ENCODE assay signal across 17 cellular contexts in the genomic region with DNA sequence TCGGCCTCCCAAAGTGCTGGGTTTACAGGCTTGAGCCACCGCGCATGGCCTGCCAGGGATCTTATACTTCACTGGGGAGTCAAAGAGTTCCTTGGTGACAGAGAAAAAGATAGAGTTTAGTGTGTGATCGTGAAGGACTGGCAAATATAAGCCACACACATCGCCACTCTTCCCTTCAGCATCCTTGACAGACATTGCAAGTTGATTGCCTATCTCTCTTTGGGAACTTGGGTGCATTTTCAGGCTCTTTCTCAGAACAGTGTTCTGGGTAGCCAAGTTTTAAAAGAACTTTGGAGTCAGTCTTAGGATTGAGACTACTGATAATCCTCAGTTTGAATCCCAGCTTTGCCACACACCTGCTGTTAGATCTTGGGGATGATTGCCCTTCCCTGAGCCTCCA. TPM values are rescaled to one million over a fixed set of nuclear protein-coding genes. Genes with fewer than 3 reads are reported as not detected.
"Had no signal": no experiment of that assay in that cellular context is flagged by ENCODE, and none has a peak within 500 bp of the region (broad histone marks: within the 10 kb centered on the region; RNA-seq: fewer than 3 reads in every experiment).

No MANE protein-coding gene starts in this region.

- H3K4me3 ChIP-seq: body of pancreas, gastrocnemius medialis, heart right ventricle, left ventricle myocardium inferior, tibial artery, vagina had no signal

- H3K27me3 ChIP-seq: body of pancreas, gastrocnemius medialis, heart right ventricle, tibial artery, vagina had no signal

- H3K9me3 ChIP-seq: body of pancreas, gastrocnemius medialis, tibial artery, vagina had no signal

- H3K9me3 Mint-ChIP-seq: memory B cell; T-helper 1 cell treated with Interleukin-12 subunit alpha and Interleukin-12 subunit beta and Interleukin-4 antibody, amounts not matched to agents 30 μg/mL and 1 μg/mL, for 36 hours had no signal

- H3K27ac Mint-ChIP-seq: memory B cell; T-helper 1 cell treated with Interleukin-12 subunit alpha and Interleukin-12 subunit beta and Interleukin-4 antibody, amounts not matched to agents 30 μg/mL and 1 μg/mL, for 36 hours had no signal

- ATAC-seq: body of pancreas, gastrocnemius medialis, heart right ventricle had no signal

- H3K9ac ChIP-seq: parathyroid adenoma had no signal

- FAIRE-seq: keratinocyte had no signal

- H2AFZ ChIP-seq: parathyroid adenoma had no signal

- H3K4me3 Mint-ChIP-seq: memory B cell; T-helper 1 cell treated with Interleukin-12 subunit alpha and Interleukin-12 subunit beta and Interleukin-4 antibody, amounts not matched to agents 30 μg/mL and 1 μg/mL, for 36 hours had no signal

- DNase-seq: activated naive CD4-positive, alpha-beta T cell; body of pancreas; central memory CD4-positive, alpha-beta T cell; cortex of kidney; effector memory CD4-positive, alpha-beta T cell; gastrocnemius medialis; heart right ventricle; left ventricle myocardium inferior; retina; stimulated activated CD4-positive, alpha-beta T cell treated with anti-CD3 and anti-CD28 coated beads, Interleukin-4, amount 100 ng/mL, for 24 hours had no signal

- H3K79me2 ChIP-seq: parathyroid adenoma had no signal

- H3K27me3 Mint-ChIP-seq: memory B cell had no signal

- H3K27ac ChIP-seq: body of pancreas, epithelial cell of prostate, gastrocnemius medialis, heart right ventricle, left ventricle myocardium inferior, parathyroid adenoma, tibial artery, vagina had no signal

RNA-seq across cellular contexts. Expression of a gene that starts 55.5 kb away (rescaled TPM):
- total RNA-seq: body of pancreas, gastrocnemius medialis, left ventricle myocardium inferior, vagina had no signal
- polyA plus RNA-seq: heart right ventricle, keratinocyte had no signal

RNA-seq across cellular contexts. Expression of a gene that starts 59.4 kb away (rescaled TPM):
- total RNA-seq: vagina had no signal
- polyA plus RNA-seq: keratinocyte had no signal
